ENCODE assay signal across 29 cellular contexts in the genomic region with DNA sequence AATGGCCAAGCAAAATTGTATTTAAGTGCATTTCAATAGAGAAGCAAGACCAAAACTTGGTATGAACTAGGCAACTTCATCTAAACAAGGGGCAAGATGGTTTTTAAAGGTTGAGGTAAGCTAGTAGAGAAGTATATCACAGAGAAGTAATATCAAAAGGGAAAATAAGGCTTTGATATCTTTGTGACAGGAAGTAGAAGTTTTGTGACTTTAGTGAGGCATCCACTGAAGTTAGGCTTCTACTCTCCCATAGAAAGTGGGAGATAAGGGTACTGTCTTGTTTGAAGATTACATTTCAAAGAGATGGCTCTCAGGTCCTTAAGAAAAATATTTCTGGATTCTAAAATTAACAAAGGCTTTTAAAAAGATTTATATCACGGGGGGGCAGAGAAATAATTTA. TPM values are rescaled to one million over a fixed set of nuclear protein-coding genes. Genes with fewer than 3 reads are reported as not detected.
"Had no signal": no experiment of that assay in that cellular context is flagged by ENCODE, and none has a peak within 500 bp of the region (broad histone marks: within the 10 kb centered on the region; RNA-seq: fewer than 3 reads in every experiment).

No MANE protein-coding gene starts in this region.

- DNase-seq: IMR-90; NCI-H1092; NCI-H1436; NCI-H187; NCI-H2029; NCI-H2081 treated with DMSO at 0.1 percent for 48 hours; NCI-H2171; NCI-H226; NCI-H446; NCI-H510A; NCI-H524 treated with DMSO at 0.1 percent for 48 hours; NCI-H69; NCI-H774; NK-92 treated with Interleukin-12 subunit alpha and Interleukin-12 subunit beta, amount 100 ng/mL, for 24 hours; PC-3; SHP77; SK-N-SH; SW 1271; T-cell had no signal

- H3K27ac ChIP-seq: KMS-11, RWPE1 had no signal

- ATAC-seq: HepG2, K562, Panc1, PC-3, T-cell had no signal

- H3K36me3 Mint-ChIP-seq: T-cell had no signal

- H3K4me3 Mint-ChIP-seq: T-cell had no signal

- H3K9ac ChIP-seq: KMS-11, SK-N-SH had no signal

- H3K4me3 ChIP-seq: K562 had no signal

- H3K9me3 ChIP-seq: SK-N-SH had no signal

- H3K27ac Mint-ChIP-seq: T-cell had no signal

- H3K4me2 ChIP-seq: KMS-11, SK-N-SH had no signal

RNA-seq across cellular contexts. Expression of a gene that starts 8.9 kb away (rescaled TPM):
- total RNA-seq: HepG2, HT1080, IMR-90, K562, LHCN-M2, MCF 10A, OCI-LY7, PC-3, SK-MEL-5, T-cell had no signal
- polyA plus RNA-seq: HepG2, IMR-90, K562, SK-N-SH had no signal

RNA-seq across cellular contexts. Expression of a gene that starts 35.7 kb away (rescaled TPM):
- total RNA-seq: HepG2, HT1080, IMR-90, K562, LHCN-M2, MCF 10A, OCI-LY7, PC-3, SK-MEL-5, T-cell had no signal
- polyA plus RNA-seq: HepG2, IMR-90, K562, SK-N-SH had no signal

RNA-seq across cellular contexts. Expression of a gene that starts 36.6 kb away (rescaled TPM):
- total RNA-seq: HepG2, HT1080, IMR-90, K562, LHCN-M2, MCF 10A, OCI-LY7, PC-3, SK-MEL-5, T-cell had no signal
- polyA plus RNA-seq: HepG2, IMR-90, K562, SK-N-SH had no signal

RNA-seq across cellular contexts. Expression of a gene that starts 59.0 kb away (rescaled TPM):
- total RNA-seq: HepG2, HT1080, IMR-90, K562, LHCN-M2, MCF 10A, OCI-LY7, PC-3, SK-MEL-5, T-cell had no signal
- polyA plus RNA-seq: HepG2, IMR-90, K562, SK-N-SH had no signal
